ENCODE assay signal across 23 cellular contexts in genomic region chr3:35733276-35733675, GRCh38.
"Had no signal": no experiment of that assay in that cellular context is flagged by ENCODE, and none has a peak within 500 bp of the region (broad histone marks: within the 10 kb centered on the region; RNA-seq: fewer than 3 reads in every experiment).

No MANE protein-coding gene starts in this region.

- H3K27me3 ChIP-seq: foreskin keratinocyte, pancreas had no signal

- H3K4me3 Mint-ChIP-seq: activated CD4-positive, alpha-beta memory T cell treated with anti-CD3 and anti-CD28 coated beads, Interleukin-2, amount 10 ng/mL, durations not matched to agents 7 days and 5 days; activated CD4-positive, alpha-beta T cell treated with anti-CD3 and anti-CD28 coated beads, Interleukin-2, amount 10 ng/mL, durations not matched to agents 24 days and 14 days; activated naive CD4-positive, alpha-beta T cell treated with anti-CD3 and anti-CD28 coated beads for 36 hours; activated naive CD8-positive, alpha-beta T cell treated with anti-CD3 and anti-CD28 coated beads, Interleukin-2, amount 10 ng/mL, durations not matched to agents 7 days and 5 days; activated T-cell treated with anti-CD3 and anti-CD28 coated beads, Interleukin-2, amount 50 U/mL, for 72 hours; dendritic cell treated with granulocyte-macrophage colony-stimulating factor and Interleukin-4, amounts not matched to agents 40 ng/mL and 50 ng/mL, for 4 days; mesothelial cell of epicardium; natural killer cell; type B pancreatic cell had no signal

- H3K27ac ChIP-seq: foreskin keratinocyte, left ventricle myocardium inferior, pancreas, psoas muscle, thoracic aorta had no signal

- H3K36me3 ChIP-seq: left ventricle myocardium inferior, pancreas, thoracic aorta had no signal

- H3K9me3 Mint-ChIP-seq: activated CD4-positive, alpha-beta T cell treated with anti-CD3 and anti-CD28 coated beads, Interleukin-2, amount 10 ng/mL, durations not matched to agents 24 days and 14 days; activated naive CD4-positive, alpha-beta T cell treated with anti-CD3 and anti-CD28 coated beads for 36 hours; activated naive CD8-positive, alpha-beta T cell treated with anti-CD3 and anti-CD28 coated beads, Interleukin-2, amount 10 ng/mL, durations not matched to agents 7 days and 5 days; activated T-cell treated with anti-CD3 and anti-CD28 coated beads, Interleukin-2, amount 50 U/mL, for 72 hours; dendritic cell treated with granulocyte-macrophage colony-stimulating factor and Interleukin-4, amounts not matched to agents 40 ng/mL and 50 ng/mL, for 4 days; mesothelial cell of epicardium; type B pancreatic cell had no signal

- H3K27ac Mint-ChIP-seq: activated CD4-positive, alpha-beta memory T cell treated with anti-CD3 and anti-CD28 coated beads, Interleukin-2, amount 10 ng/mL, durations not matched to agents 7 days and 5 days; activated CD4-positive, alpha-beta T cell treated with anti-CD3 and anti-CD28 coated beads, Interleukin-2, amount 10 ng/mL, durations not matched to agents 24 days and 14 days; activated naive CD4-positive, alpha-beta T cell treated with anti-CD3 and anti-CD28 coated beads for 36 hours; activated naive CD8-positive, alpha-beta T cell treated with anti-CD3 and anti-CD28 coated beads, Interleukin-2, amount 10 ng/mL, durations not matched to agents 7 days and 5 days; activated T-cell treated with anti-CD3 and anti-CD28 coated beads, Interleukin-2, amount 50 U/mL, for 72 hours; dendritic cell treated with granulocyte-macrophage colony-stimulating factor and Interleukin-4, amounts not matched to agents 40 ng/mL and 50 ng/mL, for 4 days; mesothelial cell of epicardium; natural killer cell; type B pancreatic cell had no signal

- H3K36me3 Mint-ChIP-seq: activated naive CD8-positive, alpha-beta T cell treated with anti-CD3 and anti-CD28 coated beads, Interleukin-2, amount 10 ng/mL, durations not matched to agents 7 days and 5 days; mesothelial cell of epicardium; natural killer cell; type B pancreatic cell had no signal

- H3K4me1 Mint-ChIP-seq: activated CD4-positive, alpha-beta memory T cell treated with anti-CD3 and anti-CD28 coated beads, Interleukin-2, amount 10 ng/mL, durations not matched to agents 7 days and 5 days; activated CD4-positive, alpha-beta T cell treated with anti-CD3 and anti-CD28 coated beads, Interleukin-2, amount 10 ng/mL, durations not matched to agents 24 days and 14 days; activated naive CD8-positive, alpha-beta T cell treated with anti-CD3 and anti-CD28 coated beads, Interleukin-2, amount 10 ng/mL, durations not matched to agents 7 days and 5 days; mesothelial cell of epicardium; natural killer cell had no signal

- ATAC-seq: activated T-cell treated with anti-CD3 and anti-CD28 coated beads, Interleukin-2, amount 50 U/mL, for 72 hours; foreskin keratinocyte; natural killer cell; pancreas; psoas muscle; right cardiac atrium had no signal

- H3K4me3 ChIP-seq: left ventricle myocardium inferior, pancreas, psoas muscle, thoracic aorta had no signal

- H3K27me3 Mint-ChIP-seq: activated CD4-positive, alpha-beta memory T cell treated with anti-CD3 and anti-CD28 coated beads, Interleukin-2, amount 10 ng/mL, durations not matched to agents 7 days and 5 days; activated CD4-positive, alpha-beta T cell treated with anti-CD3 and anti-CD28 coated beads, Interleukin-2, amount 10 ng/mL, durations not matched to agents 24 days and 14 days; activated naive CD8-positive, alpha-beta T cell treated with anti-CD3 and anti-CD28 coated beads, Interleukin-2, amount 10 ng/mL, durations not matched to agents 7 days and 5 days; dendritic cell treated with granulocyte-macrophage colony-stimulating factor and Interleukin-4, amounts not matched to agents 40 ng/mL and 50 ng/mL, for 4 days had no signal

- H3K9me3 ChIP-seq: left ventricle myocardium inferior, pancreas, psoas muscle, thoracic aorta had no signal

- DNase-seq: activated CD4-positive, alpha-beta memory T cell treated with anti-CD3 and anti-CD28 coated beads, Interleukin-2, amount 10 ng/mL, durations not matched to agents 7 days and 5 days; activated CD4-positive, alpha-beta T cell treated with anti-CD3 and anti-CD28 coated beads, Interleukin-2, amount 10 ng/mL, durations not matched to agents 24 days and 14 days; activated effector memory CD4-positive, alpha-beta T cell treated with Interleukin-2 at 50 U/mL for 16 hours; activated naive CD4-positive, alpha-beta T cell treated with anti-CD3 and anti-CD28 coated beads for 36 hours; activated naive CD8-positive, alpha-beta T cell treated with anti-CD3 and anti-CD28 coated beads, Interleukin-2, amount 10 ng/mL, durations not matched to agents 7 days and 5 days; activated T-cell treated with anti-CD3 and anti-CD28 coated beads, Interleukin-2, amount 50 U/mL, for 72 hours; effector CD8-positive, alpha-beta T cell; erythroblast; foreskin keratinocyte; glutamatergic neuron; hippocampal formation; left ventricle myocardium inferior; natural killer cell; pancreas; psoas muscle; right cardiac atrium; stimulated activated CD4-positive, alpha-beta T cell treated with anti-CD3 and anti-CD28 coated beads, Interleukin-4, amount 100 ng/mL, for 24 hours; stimulated activated naive CD4-positive, alpha-beta T cell treated with Interleukin-2 at 50 U/mL for 16 hours; T-helper 2 cell had no signal

- H3K4me1 ChIP-seq: foreskin keratinocyte, left ventricle myocardium inferior, pancreas, psoas muscle had no signal
